ENCODE assay signal across 9 cellular contexts in the genomic region with DNA sequence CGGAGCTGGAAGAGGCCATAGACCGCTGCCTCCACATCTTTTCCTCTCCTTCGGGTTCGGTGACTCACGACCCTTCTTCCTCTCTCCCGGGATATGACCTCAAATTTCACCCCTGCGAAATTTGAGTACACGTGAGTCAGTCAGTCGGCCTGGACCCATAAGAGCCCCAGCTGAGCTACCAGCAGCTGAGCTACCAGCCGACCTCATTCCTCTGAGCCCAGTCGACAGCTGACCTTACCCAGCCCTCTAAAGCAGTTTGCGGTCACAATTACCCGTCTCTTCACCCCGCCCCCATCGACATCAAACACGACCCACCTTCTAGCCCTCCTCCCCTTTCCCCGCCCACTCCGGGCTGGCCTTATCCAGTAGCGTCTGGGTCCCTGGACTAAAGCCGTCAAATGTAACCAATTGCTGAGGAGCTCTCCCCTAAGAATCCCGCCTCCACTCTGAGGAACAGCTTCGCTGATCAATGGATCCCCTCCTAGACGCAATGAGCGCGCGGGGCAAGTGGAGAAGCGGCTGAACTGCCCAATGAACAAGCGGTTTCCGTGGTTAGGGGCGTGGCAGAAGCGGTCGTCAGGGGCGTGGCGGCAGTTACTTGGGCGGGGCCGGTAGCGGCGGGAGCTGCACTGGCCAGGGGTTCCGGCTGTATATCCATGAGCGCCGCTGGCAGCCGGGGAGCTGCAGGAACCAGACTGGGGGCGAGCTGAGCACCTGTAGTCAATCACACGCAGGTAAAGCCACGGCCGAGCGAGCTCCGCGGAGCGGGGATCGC. TPM values are rescaled to one million over a fixed set of nuclear protein-coding genes. Genes with fewer than 3 reads are reported as not detected.
DNase-seq lines count a peak whose midpoint lies in the region; ATAC-seq, FAIRE-seq and TF ChIP-seq lines count a peak whose summit lies in the region.
"Had no signal": no experiment of that assay in that cellular context is flagged by ENCODE, and none has a peak within 500 bp of the region (broad histone marks: within the 10 kb centered on the region; RNA-seq: fewer than 3 reads in every experiment).

A gene with protein sequence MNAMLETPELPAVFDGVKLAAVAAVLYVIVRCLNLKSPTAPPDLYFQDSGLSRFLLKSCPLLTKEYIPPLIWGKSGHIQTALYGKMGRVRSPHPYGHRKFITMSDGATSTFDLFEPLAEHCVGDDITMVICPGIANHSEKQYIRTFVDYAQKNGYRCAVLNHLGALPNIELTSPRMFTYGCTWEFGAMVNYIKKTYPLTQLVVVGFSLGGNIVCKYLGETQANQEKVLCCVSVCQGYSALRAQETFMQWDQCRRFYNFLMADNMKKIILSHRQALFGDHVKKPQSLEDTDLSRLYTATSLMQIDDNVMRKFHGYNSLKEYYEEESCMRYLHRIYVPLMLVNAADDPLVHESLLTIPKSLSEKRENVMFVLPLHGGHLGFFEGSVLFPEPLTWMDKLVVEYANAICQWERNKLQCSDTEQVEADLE (plus strand): TSS at position 627 of the 775 bp plus-strand sequence. CDS start 27,872 bp downstream, outside the sequence.

- no peaks in the 10 kb centered on the region for H3K36me3 ChIP-seq in kidney (ENCODE audit: control insufficient read depth in 1 of 2, insufficient read depth in 2 of 2, low read length in 2 of 2)

- ATAC-seq in HG03432 (IDR thresholded peaks at IDR 0.05; ENCODE audit: unreplicated experiment) = peak; percentile 94

- H3K4me1 ChIP-seq in kidney (ENCODE audit: control insufficient read depth in 1 of 2, insufficient read depth in 1 of 2, low read depth in 1 of 2, low read length in 2 of 2) = peaks cover 16 to 17% of the 10 kb centered on the region in 2 donors

- no peaks in the 10 kb centered on the region for H3K9me3 ChIP-seq in kidney (ENCODE audit: control insufficient read depth in 1 of 2, low read length in 2 of 2)

- DNase-seq in AG20443 (ENCODE audit: low spot score) (peak; percentile 96), NCI-H510A (lab: John Stamatoyannopoulos, UW) (peak; percentile 97), cerebellum (ENCODE audit: low spot score) (peak; percentile 98), kidney (peak; percentile 99)
- DNase-seq in activated CD4-positive, alpha-beta T cell treated with anti-CD3 and anti-CD28 coated beads for 1 hour = peak; percentile 95
- peak; percentile 97 to 98 for DNase-seq in stimulated activated CD4-positive, alpha-beta T cell treated with anti-CD3 and anti-CD28 coated beads, Interleukin-15, amount 100 ng/mL, for 48 hours (ENCODE audit: low read depth in 2 of 2)

- intact Hi-C loops in kidney (cut with DNase I) = no loop called here

- H3K9ac ChIP-seq in kidney (ENCODE audit: low read length in 2 of 2) = peak within 1 kb of the TSS; percentile 71 to 82

- peak; percentile 45 for TF ChIP-seq POLR2A in GM19099 (IDR thresholded peaks at IDR 0.05; ENCODE audit: extremely low read depth, insufficient read length, low read depth)

- TF ChIP-seq CTCF in kidney (IDR thresholded peaks at IDR 0.05; ENCODE audit: borderline replicate concordance, extremely low read depth, insufficient read depth) = peak; percentile 7

- H3K4me3 ChIP-seq in kidney (ENCODE audit: low read length in 2 of 2) = peak within 1 kb of the TSS; percentile 80 to 82

- FAIRE-seq in kidney (lab: Jason Lieb, UNC) = peak; percentile 99
- FAIRE-seq: islet of Langerhans had no signal

- H3K27ac ChIP-seq in kidney (ENCODE audit: low read depth in 2 of 2, low read length in 2 of 2) = peak within 1 kb of the TSS; percentile 84 to 90

RNA-seq across cellular contexts. Expression of the gene that starts here (rescaled TPM):
- total RNA-seq in cerebellum = 67.1 TPM
- total RNA-seq in kidney = 123 TPM
- polyA plus RNA-seq in kidney (ENCODE audit: insufficient read depth, low read depth, low replicate concordance) = 13.3 TPM

Comparison
In these comparisons a context has a peak if more than half of its experiments do, and no peak if none do; other contexts are left out.
1. Peak in every context shown above with its lines: DNase-seq, ATAC-seq, H3K4me3 ChIP-seq and H3K27ac ChIP-seq.